In genomic region chr3:122994954-122995353, GRCh38 we compare ENCODE assay signal across 20 cellular contexts. TPM values are rescaled to one million over a fixed set of nuclear protein-coding genes. Genes with fewer than 3 reads are reported as not detected.
DNase-seq lines count a peak whose midpoint lies in the region; ATAC-seq and TF ChIP-seq lines count a peak whose summit lies in the region.
"Had no signal": no experiment of that assay in that cellular context is flagged by ENCODE, and none has a peak within 500 bp of the region (broad histone marks: within the 10 kb centered on the region; RNA-seq: fewer than 3 reads in every experiment).

No MANE protein-coding gene starts in this region.

- H3K4me2 ChIP-seq in GM23338 (no peak overlapping the region), H9 (ENCODE audit: insufficient read depth, insufficient read length, low read length) (no peak overlapping the region)
- H3K4me2 ChIP-seq: BLaER1 had no signal

- H3K56ac ChIP-seq in H9 (ENCODE audit: insufficient read length, low read depth, low read length): no peak overlapping the region

- TF ChIP-seq CTCF in GM23338 (conservative IDR thresholded peaks at IDR 0.05; ENCODE audit: low read depth in 2 of 2) (no peak), H9 (conservative IDR thresholded peaks at IDR 0.05) (no peak), brain (conservative IDR thresholded peaks at IDR 0.05) (no peak)

- H3K27ac Mint-ChIP-seq in GM23338 (no peak overlapping the region), H9 (no peak overlapping the region), brain (peak overlapping the region in 4 of 5 experiments; percentile 43 to 92 (median 89))
- H3K27ac Mint-ChIP-seq in stimulated activated naive B cell treated with anti-CD40 and anti-IgM and Interleukin-4, amounts not matched to agents 10 μg/mL and 1 μg/mL and 100 μg/mL, for 72 hours: no peak overlapping the region
- H3K27ac Mint-ChIP-seq: CD14-positive monocyte; CD4-positive, alpha-beta memory T cell; CD4-positive, CD25-positive, alpha-beta regulatory T cell; CD8-positive, alpha-beta memory T cell had no signal

- no peak overlapping the region for H3K27ac ChIP-seq in GM23338 (ENCODE audit: low read depth)
- no peak overlapping the region for H3K27ac ChIP-seq in H9 (ENCODE audit: insufficient read length, low read depth, low read length)
- H3K27ac ChIP-seq: BLaER1 had no signal

- no peaks in the 10 kb centered on the region for H3K27me3 ChIP-seq in GM23338 (ENCODE audit: insufficient read depth)
- no peaks in the 10 kb centered on the region for H3K27me3 ChIP-seq in H9 (ENCODE audit: insufficient read depth, low read length)
- H3K27me3 ChIP-seq: BLaER1 had no signal

- no peak overlapping the region for H2BK5ac ChIP-seq in H9 (ENCODE audit: insufficient read length, low read length)

- H2BK20ac ChIP-seq in H9 (ENCODE audit: low read depth, low read length, poor library complexity, severe bottlenecking): no peak overlapping the region

- no peaks in the 10 kb centered on the region for H4K20me1 ChIP-seq in GM23338 (replicated peaks; ENCODE audit: insufficient read depth)
- no peaks in the 10 kb centered on the region for H4K20me1 ChIP-seq in H9 (ENCODE audit: control insufficient read depth, insufficient read depth, insufficient read length)
- H4K20me1 ChIP-seq: BLaER1 had no signal

- no peak overlapping the region for H2AFZ ChIP-seq in GM23338
- H2AFZ ChIP-seq in H9 (ENCODE audit: low read length): no peak overlapping the region

- no peak overlapping the region for H3T11ph ChIP-seq in H9 (ENCODE audit: low read length)

- no peak overlapping the region for H3K9ac ChIP-seq in H9 (ENCODE audit: extremely low read depth, insufficient read length, low read length)
- H3K9ac ChIP-seq: BLaER1 had no signal

- H4K8ac ChIP-seq in H9 (replicated peaks; ENCODE audit: insufficient read length, low read depth, low read length): no peak overlapping the region

- H4K5ac ChIP-seq in H9 (ENCODE audit: insufficient read length, low read depth, low read length): no peak overlapping the region

- H3K4me1 Mint-ChIP-seq in GM23338: peaks cover 44% of the 10 kb centered on the region
- peaks cover 28 to 49% of the 10 kb centered on the region in 2 experiments for H3K4me1 Mint-ChIP-seq in H9
- H3K4me1 Mint-ChIP-seq in brain: peaks cover 96% of the 10 kb centered on the region
- H3K4me1 Mint-ChIP-seq in stimulated activated naive B cell treated with anti-CD40 and anti-IgM and Interleukin-4, amounts not matched to agents 10 μg/mL and 1 μg/mL and 100 μg/mL, for 72 hours: no peaks in the 10 kb centered on the region
- H3K4me1 Mint-ChIP-seq: CD14-positive monocyte; CD4-positive, alpha-beta memory T cell had no signal

- no peak overlapping the region for H3K4ac ChIP-seq in H9 (ENCODE audit: low read depth, low read length)

- peak overlapping the region; percentile 28; the same call in 1 of the 2 replicates for H3K14ac ChIP-seq in H9 (ENCODE audit: insufficient read depth, low read length)

- H3K18ac ChIP-seq in H9 (ENCODE audit: insufficient read length, low read depth, low read length): no peak overlapping the region

- no peaks in the 10 kb centered on the region for H3K79me1 ChIP-seq in H9 (ENCODE audit: insufficient read depth, low read depth, low read length, poor library complexity, severe bottlenecking)

- 0 out of 2 replicates have a peak, but pooled peaks cover 9% of the 10 kb centered on the region for H3K9me2 ChIP-seq in GM23338 (ENCODE audit: insufficient read depth)

- no peak overlapping the region for H2AK5ac ChIP-seq in H9 (ENCODE audit: insufficient read length, low read length)

- H2BK15ac ChIP-seq in H9 (ENCODE audit: low read depth, low read length): no peak overlapping the region

- H3K9me3 Mint-ChIP-seq in GM23338 (no peaks in the 10 kb centered on the region), H9 (no peaks in the 10 kb centered on the region), brain (peaks cover 0 to 3% (median 0%) of the 10 kb centered on the region in 5 experiments)
- no peaks in the 10 kb centered on the region for H3K9me3 Mint-ChIP-seq in stimulated activated naive B cell treated with anti-CD40 and anti-IgM and Interleukin-4, amounts not matched to agents 10 μg/mL and 1 μg/mL and 100 μg/mL, for 72 hours
- H3K9me3 Mint-ChIP-seq: CD4-positive, alpha-beta memory T cell; CD8-positive, alpha-beta memory T cell had no signal

- H3K36me3 ChIP-seq in GM23338 (ENCODE audit: insufficient read depth): no peaks in the 10 kb centered on the region
- H3K36me3 ChIP-seq: BE2C, BLaER1 had no signal

- H3K79me2 ChIP-seq in GM23338 (replicated peaks; ENCODE audit: insufficient read depth) (no peaks in the 10 kb centered on the region), H9 (ENCODE audit: insufficient read depth, low read length) (no peaks in the 10 kb centered on the region)

- WGBS in H9 (ENCODE audit: extremely low coverage, insufficient read length, low lambda C conversion rate): no CpG with 5 or more reads among the region's 3 CpGs

- peaks cover 8% of the 10 kb centered on the region for H3K27me3 Mint-ChIP-seq in GM23338 (ENCODE audit: insufficient read depth, low read depth, poor library complexity)
- H3K27me3 Mint-ChIP-seq in H9 (ENCODE audit: low read depth): peaks cover 14% of the 10 kb centered on the region
- no peaks in the 10 kb centered on the region for H3K27me3 Mint-ChIP-seq in brain
- peaks cover 51 to 67% of the 10 kb centered on the region in 2 donors for H3K27me3 Mint-ChIP-seq in stimulated activated naive B cell treated with anti-CD40 and anti-IgM and Interleukin-4, amounts not matched to agents 10 μg/mL and 1 μg/mL and 100 μg/mL, for 72 hours

- no peak overlapping the region for H2BK120ac ChIP-seq in H9 (ENCODE audit: low read depth, low read length, poor library complexity, severe bottlenecking)

- H3K23me2 ChIP-seq in H9 (ENCODE audit: insufficient read length, low read depth, low read length, poor library complexity, severe bottlenecking): no peaks in the 10 kb centered on the region

- no peaks in the 10 kb centered on the region; the same call in 2 of the 3 replicates for H3K36me3 Mint-ChIP-seq in GM23338 (ENCODE audit: low read depth)
- H3K36me3 Mint-ChIP-seq in H9 (ENCODE audit: insufficient read depth in 1 of 3, low read depth in 3 of 3): no peaks in the 10 kb centered on the region; a peak in 1 of 7 replicates
- peaks cover 9% of the 10 kb centered on the region for H3K36me3 Mint-ChIP-seq in brain
- H3K36me3 Mint-ChIP-seq in stimulated activated naive B cell treated with anti-CD40 and anti-IgM and Interleukin-4, amounts not matched to agents 10 μg/mL and 1 μg/mL and 100 μg/mL, for 72 hours: no peaks in the 10 kb centered on the region
- H3K36me3 Mint-ChIP-seq: CD14-positive monocyte; CD4-positive, alpha-beta memory T cell; CD4-positive, CD25-positive, alpha-beta regulatory T cell; CD8-positive, alpha-beta memory T cell had no signal

- no peak for TF ChIP-seq EP300 in Ishikawa (IDR thresholded peaks at IDR 0.05; ENCODE audit: borderline replicate concordance)

- H3K4me3 Mint-ChIP-seq in GM23338 (no peak overlapping the region), H9 (no peak overlapping the region), brain (no peak overlapping the region)
- H3K4me3 Mint-ChIP-seq in stimulated activated naive B cell treated with anti-CD40 and anti-IgM and Interleukin-4, amounts not matched to agents 10 μg/mL and 1 μg/mL and 100 μg/mL, for 72 hours: no peak overlapping the region
- H3K4me3 Mint-ChIP-seq: CD14-positive monocyte; CD4-positive, alpha-beta memory T cell; CD4-positive, CD25-positive, alpha-beta regulatory T cell; CD8-positive, alpha-beta memory T cell had no signal

- H3K4me3 ChIP-seq in GM23338: no peak overlapping the region
- H3K4me3 ChIP-seq: BLaER1 had no signal

- H3K23ac ChIP-seq in H9 (ENCODE audit: insufficient read length, low read depth, low read length): no peak overlapping the region

- DNase-seq in GM23338 (ENCODE audit: low spot score) (no peak), H9 (no peak), NCI-H1092 (lab: John Stamatoyannopoulos, UW) (no peak)
- no peak for DNase-seq in activated effector memory CD4-positive, alpha-beta T cell treated with Interleukin-2 at 50 U/mL for 16 hours
- no peak for DNase-seq in stimulated activated naive B cell treated with anti-CD40 and anti-IgM and Interleukin-4, amounts not matched to agents 10 μg/mL and 1 μg/mL and 100 μg/mL, for 72 hours
- DNase-seq: 8988T; ACHN; BE2C; C1 segment of cervical spinal cord; Caco-2; Calu3; CD4-positive, alpha-beta memory T cell; CD4-positive, CD25-positive, alpha-beta regulatory T cell; CD8-positive, alpha-beta memory T cell; GF-D8 had no signal

- H3K9me3 ChIP-seq in H9 (ENCODE audit: control insufficient read depth, low read depth, low read length): no peaks in the 10 kb centered on the region
- H3K9me3 ChIP-seq: BE2C, BLaER1, Caco-2 had no signal

- no peak for ATAC-seq in GM23338
- no peak for ATAC-seq in stimulated activated naive B cell treated with anti-CD40 and anti-IgM and Interleukin-4, amounts not matched to agents 10 μg/mL and 1 μg/mL and 100 μg/mL, for 72 hours (replicated peaks)

- TF ChIP-seq RAD21 in Ishikawa (IDR thresholded peaks at IDR 0.05; ENCODE audit: low read depth): no peak

- no peak overlapping the region for H4K91ac ChIP-seq in H9 (ENCODE audit: insufficient read length, low read depth, low read length)

- H3F3A ChIP-seq in GM23338 (replicated peaks; ENCODE audit: low read depth): no peaks in the 10 kb centered on the region

- H3K4me1 ChIP-seq in GM23338 (ENCODE audit: insufficient read depth) (peaks cover 13% of the 10 kb centered on the region), H9 (ENCODE audit: insufficient read depth, low read length) (no peaks in the 10 kb centered on the region)
- H3K4me1 ChIP-seq: Caco-2 had no signal

- no peak overlapping the region for H2BK12ac ChIP-seq in H9 (ENCODE audit: insufficient read length, low read depth, low read length)

TF ChIP-seq in GM23338, 12 proteins besides CTCF, POLR2A, EP300 and RAD21 (continues in another document):
- TF ChIP-seq JUNB (IDR thresholded peaks at IDR 0.05; ENCODE audit: unreplicated experiment): no peak

TF ChIP-seq in Ishikawa, 13 proteins besides CTCF, POLR2A, EP300 and RAD21 (continues in another document):
- TF ChIP-seq YY1 (IDR thresholded peaks at IDR 0.05; ENCODE audit: low read depth): no peak

RNA-seq across cellular contexts. Expression of gene SEMA5B, which starts 32.6 kb away (rescaled TPM):
- total RNA-seq in GM23338 (2014; rRNA removed; shearing (Covaris generic)): 25.4 and 26.8 TPM in 2 replicates
- 8.0 and 11.0 TPM in 2 replicates for polyA plus RNA-seq in GM23338 (2016; fragmentation: Nextera tagmentation; extraction: Ambion mirVana)
- 8.3 and 9.4 TPM in 2 replicates for total RNA-seq in H9 (2021)
- polyA plus RNA-seq in brain (ENCODE audit: insufficient read depth, low read depth, low replicate concordance): 4.5 TPM
- total RNA-seq: Calu3; CD4-positive, alpha-beta memory T cell; CD4-positive, CD25-positive, alpha-beta regulatory T cell; CD8-positive, alpha-beta memory T cell had no signal
- polyA plus RNA-seq: AG04450; CD14-positive monocyte; CD4-positive, alpha-beta memory T cell; CD8-positive, alpha-beta memory T cell had no signal

Comparison
In these comparisons a context has a peak if more than half of its experiments do, and no peak if none do; other contexts are left out.
1. H3K27ac Mint-ChIP-seq: peak in brain (4 of 5); none in GM23338 (single experiment), H9 (0 of 3) and stimulated activated naive B cell treated with anti-CD40 and anti-IgM and Interleukin-4, amounts not matched to agents 10 μg/mL and 1 μg/mL and 100 μg/mL, for 72 hours (single experiment).